ENCODE assay signal across 8 cellular contexts in the genomic region with DNA sequence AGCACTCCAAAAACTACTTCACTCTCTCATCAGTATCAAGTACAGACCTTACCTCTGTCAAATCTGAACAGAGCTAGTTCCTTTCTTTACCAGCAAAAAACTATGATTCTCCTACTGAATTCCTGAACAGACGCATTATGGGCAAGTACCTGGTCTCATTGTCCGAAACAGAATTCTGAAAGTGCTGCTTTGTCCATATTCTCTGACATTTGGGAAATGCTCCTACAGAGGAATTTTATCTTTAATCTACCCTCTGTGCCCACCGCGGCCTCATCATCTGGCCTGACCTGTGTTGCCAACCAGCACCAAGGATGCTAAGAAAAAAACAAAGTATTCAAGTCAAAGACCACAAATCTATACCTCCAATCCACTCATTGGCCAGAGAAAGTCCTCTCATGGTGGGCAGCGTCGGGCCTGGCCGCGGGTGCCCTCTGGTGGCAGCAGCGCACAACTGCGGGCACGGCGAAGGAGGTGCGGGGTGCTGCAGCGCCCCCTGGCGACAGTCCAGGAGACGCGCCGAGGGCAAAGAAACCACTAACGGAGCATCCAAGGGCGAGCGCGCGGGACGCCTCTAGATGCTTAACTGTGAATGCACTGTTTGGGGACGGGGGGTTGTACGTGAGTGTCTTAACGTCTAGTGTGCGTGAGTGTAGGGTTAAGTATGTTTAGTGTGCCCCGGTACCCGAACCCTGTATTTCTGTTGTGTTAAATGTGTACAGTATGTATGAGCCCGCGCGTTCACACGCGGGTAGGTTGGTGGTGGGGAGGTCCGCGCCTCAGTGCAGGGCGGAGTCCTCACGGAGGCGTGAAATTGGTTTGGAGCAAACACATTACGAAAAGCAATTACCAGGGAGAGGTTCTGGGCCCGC. TPM values are rescaled to one million over a fixed set of nuclear protein-coding genes. Genes with fewer than 3 reads are reported as not detected.
DNase-seq lines count a peak whose midpoint lies in the region; ATAC-seq and TF ChIP-seq lines count a peak whose summit lies in the region.

No MANE protein-coding gene starts in this region.

- no peak overlapping the region for H3K4me3 ChIP-seq in right lobe of liver

- H3K27ac ChIP-seq in right lobe of liver, result no peak overlapping the region

- H3K36me3 ChIP-seq in right lobe of liver, result no peaks in the 10 kb centered on the region

- TF ChIP-seq CTCF in right lobe of liver (IDR thresholded peaks at IDR 0.05), result peak in 3 of 4 donors; percentile 100

- intact Hi-C loops in right lobe of liver (cut with DNase I), result loop anchor here in 1 of 2 donors (10.0 kb wide), 1 partner anchor 48 kb away; no protein-coding TSS in a partner anchor

- ATAC-seq in HG02852 (IDR thresholded peaks at IDR 0.05; ENCODE audit: unreplicated experiment), result peak; percentile 68
- ATAC-seq in right lobe of liver, result peak; percentile 92 to 99 (median 97)

- H3K27me3 ChIP-seq in right lobe of liver, result peaks cover 4 to 10% of the 10 kb centered on the region in 2 donors

- 24% methylated on average over 35 of the region's 42 CpGs for WGBS in right lobe of liver (ENCODE audit: insufficient coverage, low coverage, low lambda C conversion rate, missing lambda C conversion rate)

- no peak for TF ChIP-seq POLR2A in right lobe of liver (IDR thresholded peaks at IDR 0.05)

- peak; percentile 44 to 74 for DNase-seq in NCI-H2081 (lab: John Stamatoyannopoulos, UW)
- no peak for DNase-seq in NCI-H2081 treated with DMSO at 0.1 percent for 48 hours (lab: John Stamatoyannopoulos, UW)
- DNase-seq in NCI-H345 (lab: John Stamatoyannopoulos, UW), result peak; percentile 64
- peak; percentile 69 to 75 for DNase-seq in activated CD4-positive, alpha-beta T cell treated with anti-CD3 and anti-CD28 coated beads for 24 hours (ENCODE audit: low read depth in 2 of 2)
- DNase-seq in cerebellum (ENCODE audit: low spot score), result peak; percentile 90
- DNase-seq in right lobe of liver, result peak; percentile 82 to 86 (median 83)
- DNase-seq in stimulated activated CD4-positive, alpha-beta T cell treated with anti-CD3 and anti-CD28 coated beads, TNF-alpha, amount 100 ng/mL, for 4 hours (ENCODE audit: low read depth in 3 of 3), result peak; percentile 56 to 67 (median 66)

- peaks cover 0 to 8% (median 2%) of the 10 kb centered on the region in 4 donors for H3K4me1 ChIP-seq in right lobe of liver

- H3K9me3 ChIP-seq in right lobe of liver, result no peaks in the 10 kb centered on the region

RNA-seq across cellular contexts. Expression of gene GBX1, which starts 5.0 kb away (rescaled TPM):
- total RNA-seq in cerebellum (not detected), right lobe of liver (not detected)

RNA-seq across cellular contexts. Expression of gene ASB10, which starts 14.5 kb away (rescaled TPM):
- total RNA-seq in cerebellum (not detected), right lobe of liver (not detected)

RNA-seq across cellular contexts. Expression of gene H2BK1, which starts 37.8 kb away (rescaled TPM):
- total RNA-seq in cerebellum (not detected), right lobe of liver (not detected)

RNA-seq across cellular contexts. Expression of gene ABCF2, which starts 54.5 kb away (rescaled TPM):
- total RNA-seq in cerebellum (18.9 TPM), right lobe of liver (10 to 100 TPM in 4 of 6 experiments, 1 to 10 TPM in 2; 7.3 to 22.3 (median 11.4) TPM)

RNA-seq across cellular contexts. Expression of gene CHPF2, which starts 59.8 kb away (rescaled TPM):
- 14.2 TPM for total RNA-seq in cerebellum
- 10 to 100 TPM; 11.9 to 20.7 (median 17.7) TPM for total RNA-seq in right lobe of liver
